In genomic region chr12:70005864-70006618, GRCh38 we compare ENCODE assay signal across 20 cellular contexts.
"Had no signal": no experiment of that assay in that cellular context is flagged by ENCODE, and none has a peak within 500 bp of the region (broad histone marks: within the 10 kb centered on the region; RNA-seq: fewer than 3 reads in every experiment).

No MANE protein-coding gene starts in this region.

- H3K36me3 ChIP-seq: left ventricle myocardium inferior, right atrium auricular region had no signal

- H3K27me3 ChIP-seq: right atrium auricular region had no signal

- H3K4me1 ChIP-seq: right atrium auricular region had no signal

- FAIRE-seq: endothelial cell of umbilical vein, kidney had no signal

- DNase-seq: activated CD4-positive, alpha-beta T cell treated with anti-CD3 and anti-CD28 coated beads for 4 hours; activated CD8-positive, alpha-beta memory T cell treated with anti-CD3 and anti-CD28 coated beads, Interleukin-2, amount 50 U/mL, for 4 hours; activated CD8-positive, alpha-beta T cell treated with anti-CD3 and anti-CD28 coated beads, Interleukin-2, amount 10 ng/mL, durations not matched to agents 7 days and 5 days; activated gamma-delta T cell; activated naive CD8-positive, alpha-beta T cell treated with anti-CD3 and anti-CD28 coated beads for 36 hours; activated T-cell treated with anti-CD3 and anti-CD28 coated beads, Interleukin-2, amount 50 U/mL, for 48 hours; amygdala; cortex of kidney; effector CD4-positive, alpha-beta T cell; foreskin fibroblast; hippocampal formation; kidney; left ventricle myocardium inferior; natural killer cell; nucleus accumbens; stimulated activated naive CD8-positive, alpha-beta T cell treated with anti-CD3 and anti-CD28 coated beads, Interleukin-15, Interleukin-2, amounts not matched to agents 100 U/mL and 50 U/mL, for 24 hours; trophoblast cell had no signal

- ATAC-seq: activated CD8-positive, alpha-beta T cell treated with anti-CD3 and anti-CD28 coated beads, Interleukin-2, amount 10 ng/mL, durations not matched to agents 7 days and 5 days; natural killer cell; stimulated activated naive CD8-positive, alpha-beta T cell treated with anti-CD3 and anti-CD28 coated beads, Interleukin-15, Interleukin-2, amounts not matched to agents 100 U/mL and 50 U/mL, for 24 hours had no signal

- H3K27ac ChIP-seq: left ventricle myocardium inferior, right atrium auricular region had no signal

- H3K4me3 ChIP-seq: left ventricle myocardium inferior, right atrium auricular region, smooth muscle cell had no signal
